Comparison of ENCODE assay signal across 9 cellular contexts in genomic region chr9:37035472-37036236, GRCh38. TPM values are rescaled to one million over a fixed set of nuclear protein-coding genes. Genes with fewer than 3 reads are reported as not detected.
A peak's percentile ranks its signal among the peaks of the same experiment; 100 is the strongest.
DNase-seq lines count a peak whose midpoint lies in the region; ATAC-seq and TF ChIP-seq lines count a peak whose summit lies in the region.
"Had no signal": no experiment of that assay in that cellular context is flagged by ENCODE, and none has a peak within 500 bp of the region (broad histone marks: within the 10 kb centered on the region; RNA-seq: fewer than 3 reads in every experiment).

No MANE protein-coding gene starts in this region.

- peak overlapping the region; percentile 78 to 98 (median 95) for H3K4me2 ChIP-seq in BLaER1 treated with 17β-estradiol and CSF1 and Interleukin-3, amounts not matched to agents 10 nM and 100 nM

- peaks cover 35 to 98% (median 61%) of the 10 kb centered on the region in 10 experiments for H3K4me1 ChIP-seq in BLaER1 treated with 17β-estradiol and CSF1 and Interleukin-3, amounts not matched to agents 10 nM and 100 nM

- H3K36me3 ChIP-seq in BLaER1 treated with 17β-estradiol and CSF1 and Interleukin-3, amounts not matched to agents 10 nM and 100 nM: no peaks in the 10 kb centered on the region
- H3K36me3 ChIP-seq: transverse colon had no signal

- intact Hi-C loops in activated CD4-positive, alpha-beta memory T cell treated with anti-CD3 and anti-CD28 coated beads for 36 hours (cut with micrococcal nuclease): loop anchor here (2.0 kb wide), 1 partner anchor 43 kb away; no protein-coding TSS in a partner anchor
- intact Hi-C loops in left colon (cut with DNase I, micrococcal nuclease): loop anchor here in 1 of 2 donors (10.0 kb wide), 1 partner anchor 51 kb away; no protein-coding TSS in a partner anchor

- H3K9me3 ChIP-seq in BLaER1 treated with 17β-estradiol and CSF1 and Interleukin-3, amounts not matched to agents 10 nM and 100 nM (replicated peaks in 1 of 11): no peaks in the 10 kb centered on the region; a peak in 1 of 22 replicates
- H3K9me3 ChIP-seq: transverse colon had no signal

- peak overlapping the region; percentile 57 to 84 (median 79) for H3K4me3 ChIP-seq in BLaER1 treated with 17β-estradiol and CSF1 and Interleukin-3, amounts not matched to agents 10 nM and 100 nM

- CTCF ChIA-PET in activated CD4-positive, alpha-beta memory T cell treated with anti-CD3 and anti-CD28 coated beads for 36 hours (lab: Charles Lee): interaction anchor here (1.8 kb wide), 1 partner anchor 10 kb away, joined by 5 read pairs; no protein-coding TSS in a partner anchor

- H3K9ac ChIP-seq in BLaER1 treated with 17β-estradiol and CSF1 and Interleukin-3, amounts not matched to agents 10 nM and 100 nM: peak overlapping the region; percentile 81 to 93 (median 90)

- ATAC-seq in left colon: peak; percentile 43
- ATAC-seq in HG03139 (IDR thresholded peaks at IDR 0.05; ENCODE audit: unreplicated experiment): no peak
- ATAC-seq in HG03039 (IDR thresholded peaks at IDR 0.05; ENCODE audit: unreplicated experiment): no peak
- no peak for ATAC-seq in HG02870 (IDR thresholded peaks at IDR 0.05; ENCODE audit: unreplicated experiment)

- H3K36me3 Mint-ChIP-seq in activated CD4-positive, alpha-beta memory T cell treated with anti-CD3 and anti-CD28 coated beads for 36 hours: peaks cover 5% of the 10 kb centered on the region

- DNase-seq in activated CD4-positive, alpha-beta memory T cell treated with anti-CD3 and anti-CD28 coated beads for 36 hours: no peak
- DNase-seq in left colon (no peak), NCI-H1694 treated with DMSO at 0.1 percent for 48 hours (lab: John Stamatoyannopoulos, UW) (no peak)

- H3K27ac ChIP-seq in BLaER1 treated with 17β-estradiol and CSF1 and Interleukin-3, amounts not matched to agents 10 nM and 100 nM: peak overlapping the region; percentile 84 to 94 (median 92)

- TF ChIP-seq POLR2A in GM15510 (IDR thresholded peaks at IDR 0.05; ENCODE audit: borderline replicate concordance, extremely low read depth, insufficient read length): peak; percentile 41

- no peaks in the 10 kb centered on the region for H3K9me3 Mint-ChIP-seq in activated CD4-positive, alpha-beta memory T cell treated with anti-CD3 and anti-CD28 coated beads for 36 hours

- H3K27me3 Mint-ChIP-seq in activated CD4-positive, alpha-beta memory T cell treated with anti-CD3 and anti-CD28 coated beads for 36 hours: peaks cover 81% of the 10 kb centered on the region

- POLR2A ChIA-PET in activated CD4-positive, alpha-beta memory T cell treated with anti-CD3 and anti-CD28 coated beads for 36 hours (lab: Charles Lee): no interaction called here

- H3K27ac Mint-ChIP-seq in activated CD4-positive, alpha-beta memory T cell treated with anti-CD3 and anti-CD28 coated beads for 36 hours: no peak overlapping the region

- H4K20me1 ChIP-seq in BLaER1 treated with 17β-estradiol and CSF1 and Interleukin-3, amounts not matched to agents 10 nM and 100 nM: peaks cover 0 to 72% (median 52%) of the 10 kb centered on the region in 11 experiments; a peak in 17 of 22 replicates

- H3K4me1 Mint-ChIP-seq in activated CD4-positive, alpha-beta memory T cell treated with anti-CD3 and anti-CD28 coated beads for 36 hours (ENCODE audit: low read depth): peaks cover 31% of the 10 kb centered on the region

- H3K4me3 Mint-ChIP-seq in activated CD4-positive, alpha-beta memory T cell treated with anti-CD3 and anti-CD28 coated beads for 36 hours: peak overlapping the region; percentile 72

- peaks cover 100% of the 10 kb centered on the region in 11 experiments for H3K27me3 ChIP-seq in BLaER1 treated with 17β-estradiol and CSF1 and Interleukin-3, amounts not matched to agents 10 nM and 100 nM

RNA-seq across cellular contexts. Expression of gene PAX5, which starts 1.6 kb away (rescaled TPM):
- under 1 TPM; 0.12 to 0.15 TPM for total RNA-seq in activated CD4-positive, alpha-beta memory T cell treated with anti-CD3 and anti-CD28 coated beads for 36 hours
- total RNA-seq in left colon: under 1 TPM; 0.46 to 0.59 TPM
